ENCODE assay signal across 7 cellular contexts in genomic region chr9:546797-547223, GRCh38. TPM values are rescaled to one million over a fixed set of nuclear protein-coding genes. Genes with fewer than 3 reads are reported as not detected.
DNase-seq lines count a peak whose midpoint lies in the region; TF ChIP-seq lines count a peak whose summit lies in the region.

No MANE protein-coding gene starts in this region.

- DNase-seq in LHCN-M2 (ENCODE audit: low read depth) (peak; percentile 5), amniotic epithelial cell (ENCODE audit: low read depth) (peak; percentile 2), suprapubic skin (ENCODE audit: low spot score in 2 of 2) (no peak), GM10248 (ENCODE audit: extremely low spot score) (no peak), NCI-H128 (lab: John Stamatoyannopoulos, UW; ENCODE audit: unreplicated experiment) (no peak), COLO668 (lab: John Stamatoyannopoulos, UW; ENCODE audit: unreplicated experiment) (no peak)

- no peak for TF ChIP-seq EP300 in suprapubic skin (IDR thresholded peaks at IDR 0.05)

- peak in 1 of 2 donors; percentile 21 for TF ChIP-seq CTCF in suprapubic skin (IDR thresholded peaks at IDR 0.05)
- TF ChIP-seq CTCF in GM10248 (IDR thresholded peaks at IDR 0.05; ENCODE audit: control extremely low read depth, extremely low read depth, low read depth, missing control alignments): no peak

- POLR2A ChIA-PET in GM10248 (lab: Yijun Ruan, JAX): no interaction called here

- H3K36me3 ChIP-seq in iPS-20b (ENCODE audit: insufficient read depth, low read depth, low read length) (no peaks in the 10 kb centered on the region), suprapubic skin (no peaks in the 10 kb centered on the region)

- H3K27ac ChIP-seq in iPS-20b (ENCODE audit: low read length): no peak overlapping the region
- peak overlapping the region; percentile 65 for H3K27ac ChIP-seq in suprapubic skin

- CTCF ChIA-PET in GM10248 (lab: Yijun Ruan, JAX): interaction anchor here (0.8 kb wide), 1 partner anchor 10 kb away, joined by 3 read pairs; no protein-coding TSS in a partner anchor

- TF ChIP-seq POLR2A in suprapubic skin (IDR thresholded peaks at IDR 0.05): no peak

- H3K9me3 ChIP-seq in iPS-20b (ENCODE audit: insufficient read depth, low read depth, low read length) (no peaks in the 10 kb centered on the region), suprapubic skin (no peaks in the 10 kb centered on the region)

- H3K27me3 ChIP-seq in iPS-20b (ENCODE audit: insufficient read depth, low read length): no peaks in the 10 kb centered on the region
- H3K27me3 ChIP-seq in suprapubic skin: no peaks in the 10 kb centered on the region

- 10% methylated on average over 3 of the region's 3 CpGs for WGBS in suprapubic skin

- no peak overlapping the region for H3K4me3 ChIP-seq in iPS-20b (ENCODE audit: low read length)
- no peak overlapping the region for H3K4me3 ChIP-seq in suprapubic skin

- 0 out of 2 replicates have a peak, but pooled peaks cover 7% of the 10 kb centered on the region for H3K4me1 ChIP-seq in iPS-20b (ENCODE audit: insufficient read depth, low read length)
- H3K4me1 ChIP-seq in suprapubic skin: peaks cover 26% of the 10 kb centered on the region

- peak overlapping the region; percentile 37; the same call in 1 of the 2 replicates for H3K9ac ChIP-seq in iPS-20b (ENCODE audit: low read depth, low read length)

RNA-seq across cellular contexts. Expression of gene KANK1, which starts 42.3 kb away (rescaled TPM):
- total RNA-seq in LHCN-M2 (2014; rRNA removed) (42.0 and 51.5 TPM in 2 replicates), suprapubic skin (100 to 1,000 TPM; 113 to 158 (median 132) TPM)
- polyA plus RNA-seq in LHCN-M2 (2012): 30.3 TPM

Comparison
In these comparisons a context has a peak if more than half of its experiments do, and no peak if none do; other contexts are left out.
1. DNase-seq: peak in LHCN-M2 (single experiment) and amniotic epithelial cell (single experiment); none in suprapubic skin (0 of 2), GM10248 (single experiment), NCI-H128 (single experiment) and COLO668 (single experiment).